In genomic region chr5:132215329-132215728, GRCh38 we compare ENCODE assay signal across 8 cellular contexts. TPM values are rescaled to one million over a fixed set of nuclear protein-coding genes. Genes with fewer than 3 reads are reported as not detected.
DNase-seq lines count a peak whose midpoint lies in the region; ATAC-seq, FAIRE-seq and TF ChIP-seq lines count a peak whose summit lies in the region.

No MANE protein-coding gene starts in this region.

- H3K27me3 ChIP-seq in left ventricle myocardium inferior (ENCODE audit: low read depth) (no peaks in the 10 kb centered on the region), A673 (replicated peaks; ENCODE audit: insufficient read depth, low read depth, low read length, poor library complexity) (no peaks in the 10 kb centered on the region)

- H3K36me3 ChIP-seq in left ventricle myocardium inferior (peaks cover 59% of the 10 kb centered on the region), A673 (ENCODE audit: insufficient read depth, low read length, poor library complexity, severe bottlenecking) (no peaks in the 10 kb centered on the region)

- ATAC-seq in sciatic nerve = peak; percentile 97
- ATAC-seq in GM19351 (IDR thresholded peaks at IDR 0.05; ENCODE audit: unreplicated experiment) = no peak
- no peak for ATAC-seq in GM18907 (IDR thresholded peaks at IDR 0.05; ENCODE audit: unreplicated experiment)

- no peak for TF ChIP-seq POLR2A in GM12892 (IDR thresholded peaks at IDR 0.05; ENCODE audit: low read depth, low read length)

- TF ChIP-seq CTCF in left ventricle myocardium inferior (IDR thresholded peaks at IDR 0.05; ENCODE audit: borderline replicate concordance) = no peak
- no peak for TF ChIP-seq CTCF in A673 (conservative IDR thresholded peaks at IDR 0.05; ENCODE audit: low read depth, low read length)

- H3K27ac ChIP-seq in left ventricle myocardium inferior (replicated peaks) (peak overlapping the region; percentile 97), A673 (ENCODE audit: low read depth, low read length, poor library complexity, severe bottlenecking) (no peak overlapping the region)

- intact Hi-C loops in left ventricle myocardium inferior (cut with micrococcal nuclease) = no loop called here
- intact Hi-C loops in sciatic nerve (cut with DNase I) = no loop called here
- intact Hi-C loops in A673 (cut with micrococcal nuclease; ENCODE audit: unreplicated experiment) = no loop called here

- no peaks in the 10 kb centered on the region for H3K9me3 ChIP-seq in left ventricle myocardium inferior (replicated peaks)
- no peaks in the 10 kb centered on the region for H3K9me3 ChIP-seq in A673 (ENCODE audit: low read depth, low read length, poor library complexity, severe bottlenecking)

- FAIRE-seq in GM12892 (lab: Jason Lieb, UNC) = no peak

- H3K4me3 ChIP-seq in left ventricle myocardium inferior = no peak overlapping the region
- no peak overlapping the region for H3K4me3 ChIP-seq in A673 (ENCODE audit: low read depth, low read length, poor library complexity, severe bottlenecking)

- POLR2A ChIA-PET in A673 (lab: Charles Lee; ENCODE audit: low non-redundant PET) = no interaction called here

- CTCF ChIA-PET in A673 (lab: Charles Lee) = no interaction called here

- H3K4me1 ChIP-seq in left ventricle myocardium inferior (peaks cover 99% of the 10 kb centered on the region), A673 (ENCODE audit: insufficient read depth, low read length, poor library complexity, severe bottlenecking) (no peaks in the 10 kb centered on the region)

- DNase-seq in GM04503 (ENCODE audit: low read depth) (peak; percentile 88), amniotic epithelial cell (ENCODE audit: low read depth) (peak; percentile 98), left ventricle myocardium inferior (peak; percentile 96), sciatic nerve (ENCODE audit: low spot score) (peak; percentile 91), A673 (ENCODE audit: low spot score) (no peak), GM12892 (ENCODE audit: insufficient read length) (no peak)

- BruUV-seq in A673 (replicated peaks; lab: Mats Ljungman, UMichigan) = no TSS peak

RNA-seq across cellular contexts. Expression of gene P4HA2, which starts 12.3 kb away (rescaled TPM):
- total RNA-seq in left ventricle myocardium inferior (80.5 TPM), sciatic nerve (26.9 TPM), A673 (2021) (2.8 and 3.3 TPM in 2 replicates)
- polyA plus RNA-seq in GM12892 (2012; ENCODE audit: missing spikeins) = 18.9 TPM

RNA-seq across cellular contexts. Expression of gene PDLIM4, which starts 42.2 kb away (rescaled TPM):
- total RNA-seq in left ventricle myocardium inferior (4.8 TPM), sciatic nerve (50.2 TPM), A673 (2021) (6.0 and 8.9 TPM in 2 replicates)
- polyA plus RNA-seq in GM12892 (2012; ENCODE audit: missing spikeins) = 2.9 TPM

Comparison
In these comparisons a context has a peak if more than half of its experiments do, and no peak if none do; other contexts are left out.
1. DNase-seq: peak in GM04503 (single experiment), amniotic epithelial cell (single experiment), left ventricle myocardium inferior (single experiment) and sciatic nerve (single experiment); none in A673 (single experiment) and GM12892 (single experiment).